In the genomic region with DNA sequence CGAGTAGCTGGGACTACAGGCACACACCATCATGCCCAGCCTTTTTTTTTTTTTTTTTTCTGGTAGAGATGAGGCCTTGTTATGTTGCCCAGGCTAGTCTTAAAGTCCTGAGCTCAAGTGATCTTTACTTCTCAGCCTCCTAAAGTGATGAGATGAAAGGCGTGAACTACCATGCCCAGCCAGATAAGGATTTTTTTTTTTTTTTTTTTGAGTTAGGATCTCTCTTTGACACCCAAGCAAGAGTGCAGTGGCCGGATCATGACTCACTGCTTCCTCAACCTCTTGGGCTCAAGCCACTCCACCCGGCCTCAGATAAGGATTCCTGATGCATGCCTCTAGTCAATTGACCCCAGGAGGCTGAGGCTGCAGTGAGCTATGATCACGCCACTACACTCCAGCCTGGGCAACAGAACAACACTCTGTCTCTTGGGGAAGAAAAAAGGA, we compare ENCODE assay signal across 1 cellular context.
TF ChIP-seq lines count a peak whose summit lies in the region.

No MANE protein-coding gene starts in this region.

TF ChIP-seq in GM23338, 12 proteins besides CTCF, POLR2A, EP300 and RAD21 (continued from another document):
- TF ChIP-seq REST (IDR thresholded peaks at IDR 0.05; ENCODE audit: unreplicated experiment) (no peak), EZH2 (IDR thresholded peaks at IDR 0.05; ENCODE audit: low read depth, unreplicated experiment) (no peak), ZNF331 (CRISPR knock-in tag; IDR thresholded peaks at IDR 0.05; ENCODE audit: low read depth) (no peak), STAT1 (IDR thresholded peaks at IDR 0.05; ENCODE audit: unreplicated experiment) (no peak), JUNB (IDR thresholded peaks at IDR 0.05; ENCODE audit: unreplicated experiment) (no peak)
